In genomic region chr21:36988536-36988935, GRCh38 we compare ENCODE assay signal across 1 cellular context.
TF ChIP-seq lines count a peak whose summit lies in the region.

No MANE protein-coding gene starts in this region.

TF ChIP-seq in GM12878, 131 proteins besides CTCF, POLR2A, EP300 and RAD21:
- TF ChIP-seq PBX3 (IDR thresholded peaks at IDR 0.05; ENCODE audit: insufficient replicate concordance, low read depth, low read length) (no peak), RB1 (IDR thresholded peaks at IDR 0.05; ENCODE audit: borderline replicate concordance) (no peak), SMAD5 (IDR thresholded peaks at IDR 0.05; ENCODE audit: low read depth) (no peak), SKIL (IDR thresholded peaks at IDR 0.05; ENCODE audit: low read depth, poor library complexity, severe bottlenecking) (no peak), TCF3 (IDR thresholded peaks at IDR 0.05; ENCODE audit: borderline replicate concordance, insufficient read depth, low read depth, low read length) (no peak), SREBF1 (IDR thresholded peaks at IDR 0.05; ENCODE audit: low read length) (no peak), YY1 (IDR thresholded peaks at IDR 0.05; ENCODE audit: low read depth, low read length) (no peak), IKZF2 (IDR thresholded peaks at IDR 0.05) (no peak)
TF ChIP-seq in GM12878: peak in this region for 0.
